ENCODE assay signal across 8 cellular contexts in genomic region chr3:107065094-107065861, GRCh38.
DNase-seq lines count a peak whose midpoint lies in the region; ATAC-seq and TF ChIP-seq lines count a peak whose summit lies in the region.

No MANE protein-coding gene starts in this region.

- H3K9me3 ChIP-seq in GM23248 (ENCODE audit: low read depth) (no peaks in the 10 kb centered on the region), parathyroid adenoma (ENCODE audit: control insufficient read depth, low read length) (no peaks in the 10 kb centered on the region), gastroesophageal sphincter (no peaks in the 10 kb centered on the region)

- peak; percentile 49 for DNase-seq in GM23248
- peak; percentile 69 for DNase-seq in NCI-H2196 (lab: John Stamatoyannopoulos, UW; ENCODE audit: unreplicated experiment)
- peak; percentile 20 to 21 for DNase-seq in cardiac fibroblast (ENCODE audit: low read depth in 2 of 2)
- no peak for DNase-seq in iPS-NIHi7 (ENCODE audit: extremely low spot score)
- no peak for DNase-seq in SW 1271 (lab: John Stamatoyannopoulos, UW)

- H3K36me3 ChIP-seq in GM23248 (ENCODE audit: low read depth) (no peaks in the 10 kb centered on the region), parathyroid adenoma (ENCODE audit: control insufficient read depth, insufficient read depth, low read length) (no peaks in the 10 kb centered on the region), gastroesophageal sphincter (no peaks in the 10 kb centered on the region)

- no peaks in the 10 kb centered on the region for H3K9me2 ChIP-seq in GM23248 (ENCODE audit: insufficient read depth)

- H3K27ac ChIP-seq in GM23248 (peak overlapping the region; percentile 52), parathyroid adenoma (peak overlapping the region; percentile 82), gastroesophageal sphincter (no peak overlapping the region)

- TF ChIP-seq CTCF in cardiac fibroblast (IDR thresholded peaks at IDR 0.05; ENCODE audit: low read depth, low read length) (no peak), parathyroid adenoma (IDR thresholded peaks at IDR 0.05) (no peak), gastroesophageal sphincter (IDR thresholded peaks at IDR 0.05) (no peak)

- H3K27me3 ChIP-seq in GM23248 (replicated peaks; ENCODE audit: insufficient read depth) (no peaks in the 10 kb centered on the region), parathyroid adenoma (ENCODE audit: control insufficient read depth, insufficient read depth, low read length) (no peaks in the 10 kb centered on the region), gastroesophageal sphincter (no peaks in the 10 kb centered on the region)

- no peaks in the 10 kb centered on the region for H4K20me1 ChIP-seq in GM23248 (ENCODE audit: insufficient read depth)

- no peak for TF ChIP-seq EP300 in gastroesophageal sphincter (IDR thresholded peaks at IDR 0.05)

- H3K4me1 ChIP-seq in GM23248 (ENCODE audit: insufficient read depth) (peaks cover 66% of the 10 kb centered on the region), parathyroid adenoma (peaks cover 23% of the 10 kb centered on the region), gastroesophageal sphincter (peaks cover 0 to 34% (median 7%) of the 10 kb centered on the region in 3 donors)

- no peak for TF ChIP-seq POLR2A in gastroesophageal sphincter (IDR thresholded peaks at IDR 0.05)

- H2AFZ ChIP-seq in GM23248 (peak overlapping the region; percentile 76), parathyroid adenoma (peak overlapping the region; percentile 29)

- no peaks in the 10 kb centered on the region for H3K79me2 ChIP-seq in GM23248 (ENCODE audit: insufficient read depth)
- H3K79me2 ChIP-seq in parathyroid adenoma = no peaks in the 10 kb centered on the region

- H3K4me3 ChIP-seq in GM23248 = no peak overlapping the region
- H3K4me3 ChIP-seq in cardiac fibroblast (replicated peaks in 1 of 2; ENCODE audit: low read depth in 2 of 2, low read length in 2 of 2) = no peak overlapping the region
- no peak overlapping the region for H3K4me3 ChIP-seq in parathyroid adenoma (ENCODE audit: low read depth, low read length)
- no peak overlapping the region for H3K4me3 ChIP-seq in gastroesophageal sphincter

- WGBS in GM23248 (ENCODE audit: low coverage in 1 of 2, low lambda C conversion rate in 2 of 2, missing lambda C conversion rate in 2 of 2), 2 experiments = 50 to 57% methylated on average over 13 of the region's 13 CpGs
- WGBS in gastroesophageal sphincter (ENCODE audit: low coverage in 1 of 2), 2 donors = 16 to 52% methylated on average over 3 to 10 of the region's 13 CpGs

- H3K4me2 ChIP-seq in GM23248 (ENCODE audit: unreplicated experiment) (peak overlapping the region; percentile 50), parathyroid adenoma (ENCODE audit: low read length) (no peak overlapping the region)

- H3F3A ChIP-seq in GM23248 (ENCODE audit: insufficient read depth) = peaks cover 49% of the 10 kb centered on the region

- ATAC-seq in GM18858 (IDR thresholded peaks at IDR 0.05; ENCODE audit: unreplicated experiment) (no peak), gastroesophageal sphincter (no peak)

- in situ Hi-C loops in GM23248 (cut with MboI) = loop anchor here (25.0 kb wide), 1 partner anchor 1378 kb away; no protein-coding TSS in a partner anchor

- H3K9ac ChIP-seq in GM23248 (0 out of 2 replicates have a peak overlapping the region, but pooled peaks have one; percentile 13), parathyroid adenoma (no peak overlapping the region)

Comparison
In these comparisons a context has a peak if more than half of its experiments do, and no peak if none do; other contexts are left out.
1. DNase-seq: peak in GM23248 (single experiment), NCI-H2196 (single experiment) and cardiac fibroblast (2 of 2); none in iPS-NIHi7 (single experiment) and SW 1271 (0 of 2).
2. H3K27ac ChIP-seq: peak in GM23248 (single experiment) and parathyroid adenoma (single experiment); none in gastroesophageal sphincter (0 of 4).